In the genomic region with DNA sequence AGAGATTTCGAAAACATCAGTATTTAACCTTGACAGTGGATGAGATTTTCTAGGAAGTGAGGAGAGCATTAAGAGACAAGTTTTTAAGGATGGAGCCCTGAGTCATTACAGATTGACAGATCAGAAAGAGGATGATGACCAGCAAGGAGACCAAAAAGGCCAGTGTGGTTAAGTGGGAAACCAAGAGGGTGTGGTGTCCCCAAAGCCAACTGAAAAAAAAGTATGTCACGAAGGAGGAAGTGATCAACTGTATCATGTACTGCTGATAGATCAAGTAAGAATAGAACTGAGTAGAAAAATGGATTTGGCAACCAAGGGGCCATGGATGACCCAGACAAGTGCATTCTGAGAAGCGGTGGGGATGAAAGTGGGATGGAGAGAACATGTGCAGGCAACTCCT, we compare ENCODE assay signal across 15 cellular contexts.
"Had no signal": no experiment of that assay in that cellular context is flagged by ENCODE, and none has a peak within 500 bp of the region (broad histone marks: within the 10 kb centered on the region; RNA-seq: fewer than 3 reads in every experiment).

No MANE protein-coding gene starts in this region.

- H3K27ac Mint-ChIP-seq: activated naive CD8-positive, alpha-beta T cell; nephron progenitor cell had no signal

- H3K27me3 ChIP-seq: upper lobe of right lung had no signal

- H3K4me3 Mint-ChIP-seq: activated naive CD8-positive, alpha-beta T cell; activated T-cell treated with anti-CD3 and anti-CD28 coated beads, Interleukin-2, amount 50 U/mL, for 4 hours; nephron progenitor cell; stimulated activated naive CD8-positive, alpha-beta T cell treated with anti-CD3 and anti-CD28 coated beads, Interleukin-15, Interleukin-2, amounts not matched to agents 100 ng/mL and 50 ng/mL, for 24 hours had no signal

- H3K4me1 ChIP-seq: psoas muscle, upper lobe of right lung had no signal

- H3K27ac ChIP-seq: psoas muscle, upper lobe of right lung had no signal

- H3K27me3 Mint-ChIP-seq: activated naive CD8-positive, alpha-beta T cell; stimulated activated naive CD8-positive, alpha-beta T cell treated with anti-CD3 and anti-CD28 coated beads, Interleukin-15, Interleukin-2, amounts not matched to agents 100 ng/mL and 50 ng/mL, for 24 hours had no signal

- DNase-seq: activated CD4-positive, CD25-positive, alpha-beta regulatory T cell; activated gamma-delta T cell; activated T-cell treated with anti-CD3 and anti-CD28 coated beads, Interleukin-2, amount 50 U/mL, for 4 hours; anterior cingulate cortex; cerebellar nuclear complex; dermis blood vessel endothelial cell; erythroblast; hippocampal formation; left ventricle myocardium superior; mesenchymal stem cell; nephron progenitor cell; psoas muscle; upper lobe of right lung had no signal

- H3K9me3 ChIP-seq: psoas muscle, upper lobe of right lung had no signal

- H3K9me3 Mint-ChIP-seq: activated T-cell treated with anti-CD3 and anti-CD28 coated beads, Interleukin-2, amount 50 U/mL, for 4 hours; nephron progenitor cell had no signal

- H3K36me3 ChIP-seq: upper lobe of right lung had no signal

- H3K4me3 ChIP-seq: psoas muscle, upper lobe of right lung had no signal
